In genomic region chr13:52411629-52412028, GRCh38 we compare ENCODE assay signal across 8 cellular contexts. TPM values are rescaled to one million over a fixed set of nuclear protein-coding genes. Genes with fewer than 3 reads are reported as not detected.
DNase-seq lines count a peak whose midpoint lies in the region; ATAC-seq and TF ChIP-seq lines count a peak whose summit lies in the region.

No MANE protein-coding gene starts in this region.

- H3K27me3 ChIP-seq in PC-3 (ENCODE audit: low read length) (no peaks in the 10 kb centered on the region), lung (ENCODE audit: control insufficient read depth, insufficient read depth) (no peaks in the 10 kb centered on the region), right cardiac atrium (ENCODE audit: control insufficient read depth, insufficient read depth) (no peaks in the 10 kb centered on the region), lower lobe of right lung (ENCODE audit: low read depth) (no peaks in the 10 kb centered on the region), psoas muscle (ENCODE audit: insufficient read depth in 3 of 3, low read length in 2 of 3) (no peaks in the 10 kb centered on the region)

- peak; percentile 5 for DNase-seq in PC-3
- no peak for DNase-seq in lung (ENCODE audit: low spot score)
- no peak for DNase-seq in right cardiac atrium
- no peak for DNase-seq in lower lobe of right lung
- no peak for DNase-seq in psoas muscle
- no peak for DNase-seq in NCI-H2029 treated with DMSO at 0.1 percent for 48 hours (lab: John Stamatoyannopoulos, UW)

- no peaks in the 10 kb centered on the region for H3K9me2 ChIP-seq in PC-3 (replicated peaks; ENCODE audit: low read length)

- no peak overlapping the region for H3K4me3 ChIP-seq in PC-3 (ENCODE audit: low read length)
- H3K4me3 ChIP-seq in lung = no peak overlapping the region
- H3K4me3 ChIP-seq in right cardiac atrium (ENCODE audit: low read length) = no peak overlapping the region
- no peak overlapping the region for H3K4me3 ChIP-seq in lower lobe of right lung
- no peak overlapping the region for H3K4me3 ChIP-seq in psoas muscle

- CTCF ChIA-PET in PC-3 (lab: Charles Lee) = no interaction called here

- 67 to 74% methylated on average over 4 of the region's 4 CpGs for WGBS in lung, 2 donors
- 90% methylated on average over 4 of the region's 4 CpGs for WGBS in right cardiac atrium
- WGBS in psoas muscle, 3 donors = 90 to 95% (median 91%) methylated on average over 4 of the region's 4 CpGs

- intact Hi-C loops in PC-3 (cut with micrococcal nuclease) = no loop called here
- intact Hi-C loops in right cardiac atrium (cut with DNase I) = no loop called here
- intact Hi-C loops in lower lobe of right lung (cut with DNase I) = no loop called here
- intact Hi-C loops in psoas muscle (cut with DNase I) = no loop called here

- H3K79me2 ChIP-seq in PC-3 (ENCODE audit: low read length) = no peaks in the 10 kb centered on the region

- H4K20me1 ChIP-seq in PC-3 (ENCODE audit: low read length) = no peaks in the 10 kb centered on the region

- no peaks in the 10 kb centered on the region for H3K36me3 ChIP-seq in PC-3 (ENCODE audit: low read depth, low read length)
- H3K36me3 ChIP-seq in lung (ENCODE audit: control insufficient read depth in 2 of 2, insufficient read depth in 2 of 2, low read length in 2 of 2) = peaks cover 12 to 16% of the 10 kb centered on the region in 2 donors
- peaks cover 62% of the 10 kb centered on the region for H3K36me3 ChIP-seq in lower lobe of right lung
- H3K36me3 ChIP-seq in psoas muscle (ENCODE audit: insufficient read depth in 1 of 2, low read depth in 1 of 2) = peaks cover 4 to 60% of the 10 kb centered on the region in 2 donors

- ATAC-seq in GM18873 (IDR thresholded peaks at IDR 0.05; ENCODE audit: low FRiP score, unreplicated experiment) (peak; percentile 96), HG02642 (IDR thresholded peaks at IDR 0.05; ENCODE audit: poor library complexity, unreplicated experiment) (peak; percentile 98), PC-3 (peak; percentile 33; the same call in 1 of the 2 replicates), lung (ENCODE audit: insufficient read depth, low FRiP score) (peak; percentile 53), right cardiac atrium (no peak), lower lobe of right lung (no peak), psoas muscle (no peak)

- POLR2A ChIA-PET in PC-3 (lab: Charles Lee; ENCODE audit: unreplicated experiment) = no interaction called here

- H3K4me2 ChIP-seq in PC-3 (ENCODE audit: low read length) = no peak overlapping the region

- TF ChIP-seq CTCF in PC-3 (conservative IDR thresholded peaks at IDR 0.05; ENCODE audit: low read depth, low read length) (no peak), lung (IDR thresholded peaks at IDR 0.05; ENCODE audit: control extremely low read depth, extremely low read depth) (no peak), lower lobe of right lung (IDR thresholded peaks at IDR 0.05) (no peak), psoas muscle (IDR thresholded peaks at IDR 0.05) (no peak)

- no TSS peak for BruUV-seq in PC-3 (replicated peaks; lab: Mats Ljungman, UMichigan)

- no peaks in the 10 kb centered on the region for H3K4me1 ChIP-seq in PC-3 (ENCODE audit: insufficient read depth, low read length)
- peaks cover 0 to 3% of the 10 kb centered on the region in 2 donors for H3K4me1 ChIP-seq in lung (ENCODE audit: control insufficient read depth in 2 of 2, insufficient read depth in 2 of 2, low read length in 2 of 2)
- H3K4me1 ChIP-seq in right cardiac atrium (ENCODE audit: control insufficient read depth, insufficient read depth, low read length) = no peaks in the 10 kb centered on the region
- peaks cover 2% of the 10 kb centered on the region for H3K4me1 ChIP-seq in lower lobe of right lung
- H3K4me1 ChIP-seq in psoas muscle = no peaks in the 10 kb centered on the region

- no peak overlapping the region for H2AFZ ChIP-seq in PC-3 (ENCODE audit: low read length)

- H3K9me3 ChIP-seq in PC-3 (ENCODE audit: low read length) (no peaks in the 10 kb centered on the region), lung (ENCODE audit: control insufficient read depth in 2 of 2, insufficient read depth in 1 of 2, low read length in 1 of 2) (peaks cover 0 to 2% of the 10 kb centered on the region in 2 donors), right cardiac atrium (ENCODE audit: control insufficient read depth, low read length) (no peaks in the 10 kb centered on the region), lower lobe of right lung (no peaks in the 10 kb centered on the region), psoas muscle (no peaks in the 10 kb centered on the region)

- H3K27ac ChIP-seq in PC-3 (ENCODE audit: low read length) (no peak overlapping the region), lung (ENCODE audit: low read depth in 1 of 2, low read length in 1 of 2) (no peak overlapping the region), right cardiac atrium (ENCODE audit: low read length) (no peak overlapping the region), lower lobe of right lung (no peak overlapping the region), psoas muscle (no peak overlapping the region)

- H3F3A ChIP-seq in PC-3 (ENCODE audit: low read length, unreplicated experiment) = no peaks in the 10 kb centered on the region

- H3K9ac ChIP-seq in PC-3 (ENCODE audit: low read length) = no peak overlapping the region

RNA-seq across cellular contexts. Expression of gene THSD1, which starts 5.7 kb away (rescaled TPM):
- total RNA-seq in PC-3 (2014; rRNA removed) (1.0 and 1.3 TPM in 2 replicates), lung (10 to 100 TPM; 13.7 to 39.6 TPM), right cardiac atrium (1 to 10 TPM; 5.4 to 7.0 (median 6.2) TPM), lower lobe of right lung (14.9 TPM), psoas muscle (1 to 10 TPM; 2.5 to 5.6 (median 4.5) TPM)
- polyA plus RNA-seq in lung (1 to 10 TPM; 7.0 to 7.1 TPM), right cardiac atrium (3.9 TPM), psoas muscle (1 to 10 TPM; 2.0 to 3.2 (median 2.5) TPM)

RNA-seq across cellular contexts. Expression of gene VPS36, which starts 38.8 kb away (rescaled TPM):
- 10.1 and 11.1 TPM in 2 replicates for total RNA-seq in PC-3 (2014; rRNA removed)
- total RNA-seq in lung = 100 to 1,000 TPM in 1 of 2 donors, 10 to 100 TPM in 1; 38.5 to 119 TPM
- polyA plus RNA-seq in lung = 10 to 100 TPM; 17.3 to 21.8 TPM
- total RNA-seq in right cardiac atrium = 10 to 100 TPM; 32.6 to 38.8 (median 34.9) TPM
- polyA plus RNA-seq in right cardiac atrium = 20.5 TPM
- total RNA-seq in lower lobe of right lung = 45.0 TPM
- total RNA-seq in psoas muscle = 10 to 100 TPM; 28.5 to 35.2 (median 31.3) TPM
- 10 to 100 TPM; 15.5 to 29.2 (median 19.4) TPM for polyA plus RNA-seq in psoas muscle

RNA-seq across cellular contexts. Expression of gene CKAP2, which starts 43.6 kb away (rescaled TPM):
- total RNA-seq in PC-3 (2014; rRNA removed) = 27.1 and 30.7 TPM in 2 replicates
- total RNA-seq in lung = 10 to 100 TPM in 1 of 2 donors, 1 to 10 TPM in 1; 6.5 to 19.2 TPM
- 1 to 10 TPM; 2.0 to 3.0 TPM for polyA plus RNA-seq in lung
- 1 to 10 TPM; 4.8 to 9.9 (median 7.9) TPM for total RNA-seq in right cardiac atrium
- polyA plus RNA-seq in right cardiac atrium = 2.6 TPM
- total RNA-seq in lower lobe of right lung = 10.4 TPM
- total RNA-seq in psoas muscle = 1 to 10 TPM; 1.7 to 8.0 (median 4.2) TPM
- polyA plus RNA-seq in psoas muscle = 1 to 10 TPM; 1.1 to 5.4 (median 1.1) TPM

Comparison
In these comparisons a context has a peak if more than half of its experiments do, and no peak if none do; other contexts are left out.
1. ATAC-seq: peak in GM18873 (single experiment), HG02642 (single experiment), PC-3 (single experiment) and lung (single experiment); none in right cardiac atrium (0 of 2), lower lobe of right lung (0 of 2) and psoas muscle (0 of 4).